ENCODE assay signal across 1 cellular context in the genomic region with DNA sequence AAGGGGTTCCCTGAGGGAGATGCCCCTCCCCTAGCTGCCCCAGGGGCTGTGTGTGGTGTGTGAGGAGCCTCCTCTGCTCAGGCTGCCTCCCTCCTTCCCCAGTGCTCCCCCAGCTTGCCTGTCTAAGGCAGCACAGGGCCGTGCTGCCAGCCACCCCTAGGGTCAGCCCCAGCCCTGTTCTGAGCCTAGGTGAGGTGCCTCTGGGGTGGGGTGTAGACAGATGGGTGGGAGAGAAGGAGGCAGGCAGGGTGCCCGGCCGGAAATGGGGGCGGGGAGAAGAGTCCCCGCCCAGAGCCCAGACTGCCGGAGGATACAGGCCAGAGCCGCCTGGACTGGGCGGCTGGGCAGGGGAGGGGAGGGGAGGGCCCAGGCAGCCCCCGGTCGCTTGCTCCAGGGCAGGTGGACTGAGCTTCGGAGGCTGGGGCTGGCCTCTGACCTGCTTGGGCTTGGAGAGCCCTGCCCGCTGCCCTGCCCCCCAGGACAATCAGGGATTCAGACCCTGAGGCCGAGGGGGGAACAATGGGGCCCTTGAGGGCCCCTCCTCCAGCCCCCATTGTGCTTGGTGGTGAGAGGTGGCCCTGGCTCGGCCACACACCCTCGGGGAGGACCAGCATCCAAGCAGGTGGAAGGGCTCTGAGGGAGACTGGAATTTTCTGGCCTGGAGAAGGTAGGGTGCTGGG.
A peak's percentile ranks its signal among the peaks of the same experiment; 100 is the strongest.
TF ChIP-seq lines count a peak whose summit lies in the region.

A gene (plus strand): TSS at position 590 of the 680 bp plus-strand sequence. CDS start 7,829 bp downstream, outside the sequence.

TF ChIP-seq in HepG2, 621 proteins besides CTCF, POLR2A, EP300 and RAD21 (continued from another document and continues in another):
- TF ChIP-seq, protein P1, sequence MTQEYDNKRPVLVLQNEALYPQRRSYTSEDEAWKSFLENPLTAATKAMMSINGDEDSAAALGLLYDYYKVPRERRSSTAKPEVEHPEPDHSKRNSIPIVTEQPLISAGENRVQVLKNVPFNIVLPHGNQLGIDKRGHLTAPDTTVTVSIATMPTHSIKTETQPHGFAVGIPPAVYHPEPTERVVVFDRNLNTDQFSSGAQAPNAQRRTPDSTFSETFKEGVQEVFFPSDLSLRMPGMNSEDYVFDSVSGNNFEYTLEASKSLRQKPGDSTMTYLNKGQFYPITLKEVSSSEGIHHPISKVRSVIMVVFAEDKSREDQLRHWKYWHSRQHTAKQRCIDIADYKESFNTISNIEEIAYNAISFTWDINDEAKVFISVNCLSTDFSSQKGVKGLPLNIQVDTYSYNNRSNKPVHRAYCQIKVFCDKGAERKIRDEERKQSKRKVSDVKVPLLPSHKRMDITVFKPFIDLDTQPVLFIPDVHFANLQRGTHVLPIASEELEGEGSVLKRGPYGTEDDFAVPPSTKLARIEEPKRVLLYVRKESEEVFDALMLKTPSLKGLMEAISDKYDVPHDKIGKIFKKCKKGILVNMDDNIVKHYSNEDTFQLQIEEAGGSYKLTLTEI (CRISPR knock-in tag; conservative IDR thresholded peaks at IDR 0.05), result no peak
- no peak for TF ChIP-seq ZNF441 (CRISPR knock-in tag; IDR thresholded peaks at IDR 0.05; ENCODE audit: borderline replicate concordance)
- no peak for TF ChIP-seq FLYWCH1 (CRISPR knock-in tag; IDR thresholded peaks at IDR 0.05)
- no peak for TF ChIP-seq RFX1 (IDR thresholded peaks at IDR 0.05)
- TF ChIP-seq NAIF1 (CRISPR knock-in tag; IDR thresholded peaks at IDR 0.05; ENCODE audit: borderline replicate concordance), result no peak
- TF ChIP-seq ZNF547 (CRISPR knock-in tag; IDR thresholded peaks at IDR 0.05), result no peak
- TF ChIP-seq FOXO1 (CRISPR knock-in tag; IDR thresholded peaks at IDR 0.05), result no peak
- TF ChIP-seq HOXA3 (CRISPR knock-in tag; IDR thresholded peaks at IDR 0.05), result peak; percentile 62
- TF ChIP-seq ZNF562 (CRISPR knock-in tag; IDR thresholded peaks at IDR 0.05; ENCODE audit: borderline replicate concordance), result no peak
- TF ChIP-seq, protein P2, sequence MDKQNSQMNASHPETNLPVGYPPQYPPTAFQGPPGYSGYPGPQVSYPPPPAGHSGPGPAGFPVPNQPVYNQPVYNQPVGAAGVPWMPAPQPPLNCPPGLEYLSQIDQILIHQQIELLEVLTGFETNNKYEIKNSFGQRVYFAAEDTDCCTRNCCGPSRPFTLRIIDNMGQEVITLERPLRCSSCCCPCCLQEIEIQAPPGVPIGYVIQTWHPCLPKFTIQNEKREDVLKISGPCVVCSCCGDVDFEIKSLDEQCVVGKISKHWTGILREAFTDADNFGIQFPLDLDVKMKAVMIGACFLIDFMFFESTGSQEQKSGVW (CRISPR knock-in tag; IDR thresholded peaks at IDR 0.05; ENCODE audit: borderline replicate concordance), result no peak
- TF ChIP-seq, protein P3, sequence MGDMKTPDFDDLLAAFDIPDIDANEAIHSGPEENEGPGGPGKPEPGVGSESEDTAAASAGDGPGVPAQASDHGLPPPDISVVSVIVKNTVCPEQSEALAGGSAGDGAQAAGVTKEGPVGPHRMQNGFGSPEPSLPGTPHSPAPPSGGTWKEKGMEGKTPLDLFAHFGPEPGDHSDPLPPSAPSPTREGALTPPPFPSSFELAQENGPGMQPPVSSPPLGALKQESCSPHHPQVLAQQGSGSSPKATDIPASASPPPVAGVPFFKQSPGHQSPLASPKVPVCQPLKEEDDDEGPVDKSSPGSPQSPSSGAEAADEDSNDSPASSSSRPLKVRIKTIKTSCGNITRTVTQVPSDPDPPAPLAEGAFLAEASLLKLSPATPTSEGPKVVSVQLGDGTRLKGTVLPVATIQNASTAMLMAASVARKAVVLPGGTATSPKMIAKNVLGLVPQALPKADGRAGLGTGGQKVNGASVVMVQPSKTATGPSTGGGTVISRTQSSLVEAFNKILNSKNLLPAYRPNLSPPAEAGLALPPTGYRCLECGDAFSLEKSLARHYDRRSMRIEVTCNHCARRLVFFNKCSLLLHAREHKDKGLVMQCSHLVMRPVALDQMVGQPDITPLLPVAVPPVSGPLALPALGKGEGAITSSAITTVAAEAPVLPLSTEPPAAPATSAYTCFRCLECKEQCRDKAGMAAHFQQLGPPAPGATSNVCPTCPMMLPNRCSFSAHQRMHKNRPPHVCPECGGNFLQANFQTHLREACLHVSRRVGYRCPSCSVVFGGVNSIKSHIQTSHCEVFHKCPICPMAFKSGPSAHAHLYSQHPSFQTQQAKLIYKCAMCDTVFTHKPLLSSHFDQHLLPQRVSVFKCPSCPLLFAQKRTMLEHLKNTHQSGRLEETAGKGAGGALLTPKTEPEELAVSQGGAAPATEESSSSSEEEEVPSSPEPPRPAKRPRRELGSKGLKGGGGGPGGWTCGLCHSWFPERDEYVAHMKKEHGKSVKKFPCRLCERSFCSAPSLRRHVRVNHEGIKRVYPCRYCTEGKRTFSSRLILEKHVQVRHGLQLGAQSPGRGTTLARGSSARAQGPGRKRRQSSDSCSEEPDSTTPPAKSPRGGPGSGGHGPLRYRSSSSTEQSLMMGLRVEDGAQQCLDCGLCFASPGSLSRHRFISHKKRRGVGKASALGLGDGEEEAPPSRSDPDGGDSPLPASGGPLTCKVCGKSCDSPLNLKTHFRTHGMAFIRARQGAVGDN (CRISPR knock-in tag; IDR thresholded peaks at IDR 0.05), result peak; percentile 74
- TF ChIP-seq U2AF2 (IDR thresholded peaks at IDR 0.05; ENCODE audit: low read depth, low read length), result no peak
- no peak for TF ChIP-seq ZNF138 (CRISPR knock-in tag; IDR thresholded peaks at IDR 0.05; ENCODE audit: low read depth)
- no peak for TF ChIP-seq SNAI1 (CRISPR knock-in tag; IDR thresholded peaks at IDR 0.05; ENCODE audit: borderline replicate concordance)
- TF ChIP-seq KMT2B (CRISPR knock-in tag; IDR thresholded peaks at IDR 0.05), result no peak
- TF ChIP-seq ZNF605 (CRISPR knock-in tag; IDR thresholded peaks at IDR 0.05), result 0 out of 2 replicates have a peak, but pooled peaks have one; percentile 36
- TF ChIP-seq ZFX (CRISPR knock-in tag; IDR thresholded peaks at IDR 0.05; ENCODE audit: low read depth), result no peak; the same call in 1 of the 2 replicates
- no peak for TF ChIP-seq FOXP1 (IDR thresholded peaks at IDR 0.05)
- TF ChIP-seq FOXP1 (CRISPR knock-in tag; IDR thresholded peaks at IDR 0.05), result no peak
- TF ChIP-seq ZNF264 (CRISPR knock-in tag; IDR thresholded peaks at IDR 0.05), result no peak
- 0 out of 2 replicates have a peak, but pooled peaks have one; percentile 34 for TF ChIP-seq ZNF33B (CRISPR knock-in tag; IDR thresholded peaks at IDR 0.05)
- TF ChIP-seq GABPA (IDR thresholded peaks at IDR 0.05; ENCODE audit: low read depth, low read length), result no peak
- TF ChIP-seq GABPA (CRISPR knock-in tag; IDR thresholded peaks at IDR 0.05; ENCODE audit: low read depth), result peak; percentile 63
- TF ChIP-seq, protein P4, sequence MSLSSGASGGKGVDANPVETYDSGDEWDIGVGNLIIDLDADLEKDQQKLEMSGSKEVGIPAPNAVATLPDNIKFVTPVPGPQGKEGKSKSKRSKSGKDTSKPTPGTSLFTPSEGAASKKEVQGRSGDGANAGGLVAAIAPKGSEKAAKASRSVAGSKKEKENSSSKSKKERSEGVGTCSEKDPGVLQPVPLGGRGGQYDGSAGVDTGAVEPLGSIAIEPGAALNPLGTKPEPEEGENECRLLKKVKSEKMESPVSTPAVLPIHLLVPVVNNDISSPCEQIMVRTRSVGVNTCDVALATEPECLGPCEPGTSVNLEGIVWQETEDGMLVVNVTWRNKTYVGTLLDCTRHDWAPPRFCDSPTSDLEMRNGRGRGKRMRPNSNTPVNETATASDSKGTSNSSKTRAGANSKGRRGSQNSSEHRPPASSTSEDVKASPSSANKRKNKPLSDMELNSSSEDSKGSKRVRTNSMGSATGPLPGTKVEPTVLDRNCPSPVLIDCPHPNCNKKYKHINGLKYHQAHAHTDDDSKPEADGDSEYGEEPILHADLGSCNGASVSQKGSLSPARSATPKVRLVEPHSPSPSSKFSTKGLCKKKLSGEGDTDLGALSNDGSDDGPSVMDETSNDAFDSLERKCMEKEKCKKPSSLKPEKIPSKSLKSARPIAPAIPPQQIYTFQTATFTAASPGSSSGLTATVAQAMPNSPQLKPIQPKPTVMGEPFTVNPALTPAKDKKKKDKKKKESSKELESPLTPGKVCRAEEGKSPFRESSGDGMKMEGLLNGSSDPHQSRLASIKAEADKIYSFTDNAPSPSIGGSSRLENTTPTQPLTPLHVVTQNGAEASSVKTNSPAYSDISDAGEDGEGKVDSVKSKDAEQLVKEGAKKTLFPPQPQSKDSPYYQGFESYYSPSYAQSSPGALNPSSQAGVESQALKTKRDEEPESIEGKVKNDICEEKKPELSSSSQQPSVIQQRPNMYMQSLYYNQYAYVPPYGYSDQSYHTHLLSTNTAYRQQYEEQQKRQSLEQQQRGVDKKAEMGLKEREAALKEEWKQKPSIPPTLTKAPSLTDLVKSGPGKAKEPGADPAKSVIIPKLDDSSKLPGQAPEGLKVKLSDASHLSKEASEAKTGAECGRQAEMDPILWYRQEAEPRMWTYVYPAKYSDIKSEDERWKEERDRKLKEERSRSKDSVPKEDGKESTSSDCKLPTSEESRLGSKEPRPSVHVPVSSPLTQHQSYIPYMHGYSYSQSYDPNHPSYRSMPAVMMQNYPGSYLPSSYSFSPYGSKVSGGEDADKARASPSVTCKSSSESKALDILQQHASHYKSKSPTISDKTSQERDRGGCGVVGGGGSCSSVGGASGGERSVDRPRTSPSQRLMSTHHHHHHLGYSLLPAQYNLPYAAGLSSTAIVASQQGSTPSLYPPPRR (CRISPR knock-in tag; IDR thresholded peaks at IDR 0.05; ENCODE audit: borderline replicate concordance), result no peak
- TF ChIP-seq ZNF251 (CRISPR knock-in tag; IDR thresholded peaks at IDR 0.05), result no peak
- no peak for TF ChIP-seq ZNF879 (CRISPR knock-in tag; IDR thresholded peaks at IDR 0.05)
- no peak for TF ChIP-seq KLF9 (CRISPR knock-in tag; IDR thresholded peaks at IDR 0.05; ENCODE audit: low read depth)
- no peak for TF ChIP-seq YY1 (IDR thresholded peaks at IDR 0.05; ENCODE audit: insufficient read depth, insufficient replicate concordance, low read depth, low read length)
- TF ChIP-seq, protein P5, sequence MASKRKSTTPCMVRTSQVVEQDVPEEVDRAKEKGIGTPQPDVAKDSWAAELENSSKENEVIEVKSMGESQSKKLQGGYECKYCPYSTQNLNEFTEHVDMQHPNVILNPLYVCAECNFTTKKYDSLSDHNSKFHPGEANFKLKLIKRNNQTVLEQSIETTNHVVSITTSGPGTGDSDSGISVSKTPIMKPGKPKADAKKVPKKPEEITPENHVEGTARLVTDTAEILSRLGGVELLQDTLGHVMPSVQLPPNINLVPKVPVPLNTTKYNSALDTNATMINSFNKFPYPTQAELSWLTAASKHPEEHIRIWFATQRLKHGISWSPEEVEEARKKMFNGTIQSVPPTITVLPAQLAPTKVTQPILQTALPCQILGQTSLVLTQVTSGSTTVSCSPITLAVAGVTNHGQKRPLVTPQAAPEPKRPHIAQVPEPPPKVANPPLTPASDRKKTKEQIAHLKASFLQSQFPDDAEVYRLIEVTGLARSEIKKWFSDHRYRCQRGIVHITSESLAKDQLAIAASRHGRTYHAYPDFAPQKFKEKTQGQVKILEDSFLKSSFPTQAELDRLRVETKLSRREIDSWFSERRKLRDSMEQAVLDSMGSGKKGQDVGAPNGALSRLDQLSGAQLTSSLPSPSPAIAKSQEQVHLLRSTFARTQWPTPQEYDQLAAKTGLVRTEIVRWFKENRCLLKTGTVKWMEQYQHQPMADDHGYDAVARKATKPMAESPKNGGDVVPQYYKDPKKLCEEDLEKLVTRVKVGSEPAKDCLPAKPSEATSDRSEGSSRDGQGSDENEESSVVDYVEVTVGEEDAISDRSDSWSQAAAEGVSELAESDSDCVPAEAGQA (IDR thresholded peaks at IDR 0.05; ENCODE audit: low read depth), result no peak
- TF ChIP-seq, protein P5 (CRISPR knock-in tag; IDR thresholded peaks at IDR 0.05; ENCODE audit: borderline replicate concordance), result no peak
- no peak for TF ChIP-seq ZNF543 (CRISPR knock-in tag; IDR thresholded peaks at IDR 0.05)
- TF ChIP-seq ZNF550 (CRISPR knock-in tag; IDR thresholded peaks at IDR 0.05; ENCODE audit: borderline replicate concordance), result no peak
- no peak for TF ChIP-seq BORCS8-MEF2B (CRISPR knock-in tag; IDR thresholded peaks at IDR 0.05)
- no peak for TF ChIP-seq DPF2 (CRISPR knock-in tag; IDR thresholded peaks at IDR 0.05; ENCODE audit: borderline replicate concordance, low read depth)
- TF ChIP-seq, protein P6, sequence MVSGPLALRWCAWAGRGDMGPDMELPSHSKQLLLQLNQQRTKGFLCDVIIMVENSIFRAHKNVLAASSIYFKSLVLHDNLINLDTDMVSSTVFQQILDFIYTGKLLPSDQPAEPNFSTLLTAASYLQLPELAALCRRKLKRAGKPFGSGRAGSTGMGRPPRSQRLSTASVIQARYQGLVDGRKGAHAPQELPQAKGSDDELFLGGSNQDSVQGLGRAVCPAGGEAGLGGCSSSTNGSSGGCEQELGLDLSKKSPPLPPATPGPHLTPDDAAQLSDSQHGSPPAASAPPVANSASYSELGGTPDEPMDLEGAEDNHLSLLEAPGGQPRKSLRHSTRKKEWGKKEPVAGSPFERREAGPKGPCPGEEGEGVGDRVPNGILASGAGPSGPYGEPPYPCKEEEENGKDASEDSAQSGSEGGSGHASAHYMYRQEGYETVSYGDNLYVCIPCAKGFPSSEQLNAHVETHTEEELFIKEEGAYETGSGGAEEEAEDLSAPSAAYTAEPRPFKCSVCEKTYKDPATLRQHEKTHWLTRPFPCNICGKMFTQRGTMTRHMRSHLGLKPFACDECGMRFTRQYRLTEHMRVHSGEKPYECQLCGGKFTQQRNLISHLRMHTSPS (CRISPR knock-in tag; IDR thresholded peaks at IDR 0.05; ENCODE audit: low read depth), result no peak
- no peak for TF ChIP-seq RFX3 (CRISPR knock-in tag; IDR thresholded peaks at IDR 0.05)
- no peak for TF ChIP-seq ZNF367 (CRISPR knock-in tag; IDR thresholded peaks at IDR 0.05; ENCODE audit: borderline replicate concordance)
- no peak for TF ChIP-seq MIER2 (CRISPR knock-in tag; IDR thresholded peaks at IDR 0.05)
- peak; percentile 67 for TF ChIP-seq MED1 (CRISPR knock-in tag; IDR thresholded peaks at IDR 0.05)
- TF ChIP-seq NR2C2 (CRISPR knock-in tag; IDR thresholded peaks at IDR 0.05; ENCODE audit: borderline replicate concordance), result no peak
- TF ChIP-seq, protein P7, sequence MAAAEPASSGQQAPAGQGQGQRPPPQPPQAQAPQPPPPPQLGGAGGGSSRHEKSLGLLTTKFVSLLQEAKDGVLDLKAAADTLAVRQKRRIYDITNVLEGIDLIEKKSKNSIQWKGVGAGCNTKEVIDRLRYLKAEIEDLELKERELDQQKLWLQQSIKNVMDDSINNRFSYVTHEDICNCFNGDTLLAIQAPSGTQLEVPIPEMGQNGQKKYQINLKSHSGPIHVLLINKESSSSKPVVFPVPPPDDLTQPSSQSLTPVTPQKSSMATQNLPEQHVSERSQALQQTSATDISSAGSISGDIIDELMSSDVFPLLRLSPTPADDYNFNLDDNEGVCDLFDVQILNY (CRISPR knock-in tag; conservative IDR thresholded peaks at IDR 0.05), result no peak
